Comparison of ENCODE assay signal across 12 cellular contexts in genomic region chr2:27272537-27272936, GRCh38. TPM values are rescaled to one million over a fixed set of nuclear protein-coding genes. Genes with fewer than 3 reads are reported as not detected.
DNase-seq lines count a peak whose midpoint lies in the region; ATAC-seq and TF ChIP-seq lines count a peak whose summit lies in the region.
"Not testable (repeated sequence)": the region's sequence is repeated elsewhere in the genome, so short reads cannot be mapped to it uniquely, and the experiment has no call there.
"Had no signal": no experiment of that assay in that cellular context is flagged by ENCODE, and none has a peak within 500 bp of the region (broad histone marks: within the 10 kb centered on the region; RNA-seq: fewer than 3 reads in every experiment).

No MANE protein-coding gene starts in this region.

- WGBS in right lobe of liver (ENCODE audit: insufficient coverage, low coverage, low lambda C conversion rate, missing lambda C conversion rate) = 35% methylated on average over 7 of the region's 11 CpGs
- 69 to 77% methylated on average over 11 of the region's 11 CpGs for WGBS in testis, 2 donors

- H3K4me3 ChIP-seq in cardiac muscle cell, right atrium auricular region, right lobe of liver, testis: not testable (repeated sequence)

- H3K36me3 ChIP-seq in cardiac muscle cell; right atrium auricular region; right lobe of liver; testis (ENCODE audit: low read depth, missing control alignments): not testable (repeated sequence)

- H3K27ac ChIP-seq in cardiac muscle cell (peak overlapping the region; percentile 96), right atrium auricular region (peak overlapping the region; percentile 76 to 78), testis (peak overlapping the region; percentile 76 to 80)
- not testable (repeated sequence) for H3K27ac ChIP-seq in right lobe of liver

- H3K9me3 ChIP-seq in cardiac muscle cell (ENCODE audit: low read depth); right atrium auricular region; right lobe of liver; testis: not testable (repeated sequence)

- H3K4me1 ChIP-seq in cardiac muscle cell (ENCODE audit: low read depth) (peaks cover 63% of the 10 kb centered on the region), right atrium auricular region (peaks cover 0 to 26% of the 10 kb centered on the region in 2 donors), testis (peaks cover 36% of the 10 kb centered on the region)
- not testable (repeated sequence) for H3K4me1 ChIP-seq in right lobe of liver

- H3K27me3 ChIP-seq in cardiac muscle cell, right atrium auricular region, right lobe of liver, testis: not testable (repeated sequence)

- TF ChIP-seq POLR2A in right lobe of liver (IDR thresholded peaks at IDR 0.05); testis (IDR thresholded peaks at IDR 0.05): not testable (repeated sequence)

- DNase-seq in DMS 273 (lab: John Stamatoyannopoulos, UW; ENCODE audit: unreplicated experiment) (peak; percentile 32), NCI-H82 (lab: John Stamatoyannopoulos, UW) (peak; percentile 68), right lobe of liver (peak in 1 of 3 donors; percentile 28)
- not testable (repeated sequence) for DNase-seq in cardiac muscle cell (ENCODE audit: low read depth in 1 of 2, low spot score in 1 of 2); right atrium auricular region (ENCODE audit: low spot score); testis

- intact Hi-C loops in right lobe of liver (cut with DNase I) = loop anchor here (10.0 kb wide), 2 partner anchors 138 to 178 kb away; partner anchors contain the start of genes PREB (in 1 of the 2) and PRR30 (in 1 of the 2)
- intact Hi-C loops in testis (cut with DNase I; ENCODE audit: low total_unique reads) = not testable (repeated sequence)

- peak in 3 of 4 donors; percentile 23 to 72 (median 44) for ATAC-seq in right lobe of liver

- TF ChIP-seq CTCF in cardiac muscle cell (IDR thresholded peaks at IDR 0.05; ENCODE audit: low read depth, low read length); right atrium auricular region (IDR thresholded peaks at IDR 0.05); right lobe of liver (IDR thresholded peaks at IDR 0.05); testis (IDR thresholded peaks at IDR 0.05): not testable (repeated sequence)

RNA-seq across cellular contexts. Expression of gene DNAJC5G, which starts 2.7 kb away (rescaled TPM):
- total RNA-seq in cardiac muscle cell = 3.6 and 14.1 TPM in 2 replicates
- 4.4 and 7.5 TPM in 2 replicates for polyA plus RNA-seq in cardiac muscle cell
- total RNA-seq in right atrium auricular region = under 1 TPM; 0.59 to 0.94 TPM
- total RNA-seq in right lobe of liver = not detected
- 10 to 100 TPM; 37.4 to 57.9 TPM for total RNA-seq in testis
- polyA plus RNA-seq in testis (ENCODE audit: insufficient read depth, low read depth, low replicate concordance) = 65.0 TPM
- total RNA-seq: CD4-positive, alpha-beta T cell; HT-29 had no signal
- polyA plus RNA-seq: A549, BJ, GM23338 had no signal

RNA-seq across cellular contexts. Expression of gene SLC30A3, which starts 9.7 kb away (rescaled TPM):
- total RNA-seq in cardiac muscle cell = 75.1 and 84.7 TPM in 2 replicates
- 111 and 139 TPM in 2 replicates for polyA plus RNA-seq in cardiac muscle cell
- 1 to 10 TPM; 5.7 to 9.4 TPM for total RNA-seq in right atrium auricular region
- not detected for total RNA-seq in right lobe of liver
- total RNA-seq in testis = 100 to 1,000 TPM; 130 to 160 TPM
- 111 TPM for polyA plus RNA-seq in testis (ENCODE audit: insufficient read depth, low read depth, low replicate concordance)
- total RNA-seq: CD4-positive, alpha-beta T cell; HT-29 had no signal

RNA-seq across cellular contexts. Expression of gene TRIM54, which starts 9.7 kb away (rescaled TPM):
- 53.1 and 65.9 TPM in 2 replicates for total RNA-seq in cardiac muscle cell
- polyA plus RNA-seq in cardiac muscle cell = 41.6 and 46.7 TPM in 2 replicates
- 100 to 1,000 TPM in 1 of 2 donors, 10 to 100 TPM in 1; 97.2 to 136 TPM for total RNA-seq in right atrium auricular region
- total RNA-seq in right lobe of liver = under 1 TPM in 2 of 6 experiments, not detected in 4; 0.14 to 0.25 TPM
- total RNA-seq in testis = 10 to 100 TPM; 38.5 to 46.8 TPM
- polyA plus RNA-seq in testis (ENCODE audit: insufficient read depth, low read depth, low replicate concordance) = 28.3 TPM
- total RNA-seq: CD4-positive, alpha-beta T cell had no signal
- polyA plus RNA-seq: BJ had no signal

RNA-seq across cellular contexts. Expression of gene UCN, which starts 35.7 kb away (rescaled TPM):
- total RNA-seq in cardiac muscle cell = 6.6 and 14.8 TPM in 2 replicates
- 3.2 and 5.8 TPM in 2 replicates for polyA plus RNA-seq in cardiac muscle cell
- 1 to 10 TPM in 1 of 2 donors, under 1 TPM in 1; 0.74 to 2.6 TPM for total RNA-seq in right atrium auricular region
- total RNA-seq in right lobe of liver = 1 to 10 TPM in 5 of 6 experiments, under 1 TPM in 1; 0.88 to 4.3 (median 1.6) TPM
- 10 to 100 TPM; 16.2 to 18.8 TPM for total RNA-seq in testis
- 0.75 TPM for polyA plus RNA-seq in testis (ENCODE audit: insufficient read depth, low read depth, low replicate concordance)
- total RNA-seq: Caco-2 had no signal

RNA-seq across cellular contexts. Expression of gene MPV17, which starts 50.4 kb away (rescaled TPM):
- total RNA-seq in cardiac muscle cell = 56.3 and 88.7 TPM in 2 replicates
- 70.8 and 90.5 TPM in 2 replicates for polyA plus RNA-seq in cardiac muscle cell
- total RNA-seq in right atrium auricular region = 10 to 100 TPM; 73.9 to 74.3 TPM
- total RNA-seq in right lobe of liver = 10 to 100 TPM; 17.2 to 82.3 (median 30.4) TPM
- total RNA-seq in testis = 10 to 100 TPM; 71.2 to 72.3 TPM
- polyA plus RNA-seq in testis (ENCODE audit: insufficient read depth, low read depth, low replicate concordance) = 59.5 TPM

Comparison
In these comparisons a context has a peak if more than half of its experiments do, and no peak if none do; other contexts are left out.
1. RNA of gene TRIM54, which starts 9.7 kb away (total RNA-seq): 97.2 to 136 TPM in right atrium auricular region, 53.1 to 65.9 TPM in cardiac muscle cell and 38.5 to 46.8 TPM in testis; 0.14 to 0.25 TPM in right lobe of liver; every median in the first group is over 10 times any median in the second.